Comparison of ENCODE assay signal across 23 cellular contexts in genomic region chr1:247336390-247336789, GRCh38. TPM values are rescaled to one million over a fixed set of nuclear protein-coding genes. Genes with fewer than 3 reads are reported as not detected.
DNase-seq lines count a peak whose midpoint lies in the region; ATAC-seq and TF ChIP-seq lines count a peak whose summit lies in the region.
"Had no signal": no experiment of that assay in that cellular context is flagged by ENCODE, and none has a peak within 500 bp of the region (broad histone marks: within the 10 kb centered on the region; RNA-seq: fewer than 3 reads in every experiment).

No MANE protein-coding gene starts in this region.

- no peak overlapping the region for H2AFZ ChIP-seq in OCI-LY7 (ENCODE audit: low read length)

- TF ChIP-seq CTCF in left ventricle myocardium inferior (IDR thresholded peaks at IDR 0.05; ENCODE audit: borderline replicate concordance) (no peak), dorsolateral prefrontal cortex (IDR thresholded peaks at IDR 0.05 in 54 of 56, conservative IDR thresholded peaks at IDR 0.05 in 2 of 56; ENCODE audit: low read depth in 1 of 56, partially characterized antibody in 56 of 56) (no peak), OCI-LY7 (conservative IDR thresholded peaks at IDR 0.05; ENCODE audit: low read length) (no peak)

- CTCF ChIA-PET in OCI-LY7 (lab: Charles Lee; ENCODE audit: unreplicated experiment): no interaction called here

- H3K9me3 ChIP-seq in left ventricle myocardium inferior (replicated peaks) (no peaks in the 10 kb centered on the region), OCI-LY7 (ENCODE audit: low read length) (no peaks in the 10 kb centered on the region)
- H3K9me3 ChIP-seq: colonic mucosa, tibial artery had no signal

- no peaks in the 10 kb centered on the region for H3K9me2 ChIP-seq in OCI-LY7 (ENCODE audit: insufficient read depth, low read length)

- no peaks in the 10 kb centered on the region for H3K36me3 ChIP-seq in left ventricle myocardium inferior
- H3K36me3 ChIP-seq in OCI-LY7 (ENCODE audit: insufficient read depth, low read length): no peaks in the 10 kb centered on the region
- H3K36me3 ChIP-seq: colonic mucosa had no signal

- H3K27ac ChIP-seq in left ventricle myocardium inferior (replicated peaks) (peak overlapping the region; percentile 8), dorsolateral prefrontal cortex (peak overlapping the region in 50 of 59 donors; percentile 1 to 91 (median 49)), OCI-LY7 (ENCODE audit: low read depth, low read length, poor library complexity, severe bottlenecking) (no peak overlapping the region)
- H3K27ac ChIP-seq: brain microvascular endothelial cell, colonic mucosa, tibial artery had no signal

- no peaks in the 10 kb centered on the region for H3K79me2 ChIP-seq in OCI-LY7 (ENCODE audit: insufficient read depth, low read depth, low read length)

- POLR2A ChIA-PET in OCI-LY7 (lab: Charles Lee): interaction anchor here (0.8 kb wide), 1 partner anchor 1746 kb away, joined by 4 read pairs; no protein-coding TSS in a partner anchor

- H3K4me1 ChIP-seq in left ventricle myocardium inferior: peaks cover 61% of the 10 kb centered on the region
- peaks cover 8% of the 10 kb centered on the region for H3K4me1 ChIP-seq in OCI-LY7 (ENCODE audit: insufficient read depth, low read length, poor library complexity, severe bottlenecking)

- H3K4me3 ChIP-seq in left ventricle myocardium inferior (no peak overlapping the region), dorsolateral prefrontal cortex (no peak overlapping the region), OCI-LY7 (ENCODE audit: low read depth, low read length, poor library complexity, severe bottlenecking) (no peak overlapping the region)
- H3K4me3 ChIP-seq: colonic mucosa, tibial artery had no signal

- H3K27me3 ChIP-seq in left ventricle myocardium inferior (ENCODE audit: low read depth) (no peaks in the 10 kb centered on the region), dorsolateral prefrontal cortex (no peaks in the 10 kb centered on the region)
- H3K27me3 ChIP-seq: brain microvascular endothelial cell, colonic mucosa, tibial artery had no signal

- no TSS peak for BruUV-seq in OCI-LY7 (replicated peaks; lab: Mats Ljungman, UMichigan)

- ATAC-seq in Right ventricle myocardium superior (ENCODE audit: poor library complexity): no peak
- ATAC-seq in HG02642 (IDR thresholded peaks at IDR 0.05; ENCODE audit: poor library complexity, unreplicated experiment): no peak
- ATAC-seq in GM21529 (IDR thresholded peaks at IDR 0.05; ENCODE audit: unreplicated experiment): no peak
- ATAC-seq: activated CD4-positive, CD25-positive, alpha-beta regulatory T cell treated with anti-CD3 and anti-CD28 coated beads, Interleukin-2, amount 50 U/mL, for 24 hours; activated naive CD8-positive, alpha-beta T cell treated with anti-CD3 and anti-CD28 coated beads, Interleukin-2, amount 50 U/mL, for 24 hours; Right ventricle myocardium inferior had no signal

- DNase-seq in left ventricle myocardium inferior (no peak), Right ventricle myocardium superior (no peak), NCI-H748 (lab: John Stamatoyannopoulos, UW; ENCODE audit: unreplicated experiment) (peak; percentile 92), dorsolateral prefrontal cortex (no peak), OCI-LY7 (ENCODE audit: low spot score) (no peak), HK-2 (ENCODE audit: unreplicated experiment) (no peak)
- DNase-seq: activated CD4-positive, alpha-beta memory T cell treated with anti-CD3 and anti-CD28 coated beads, Interleukin-2, amount 10 ng/mL, durations not matched to agents 7 days and 5 days; activated effector memory CD4-positive, alpha-beta T cell treated with anti-CD3 and anti-CD28 coated beads, Interleukin-2, amount 50 U/mL, for 16 hours; activated naive CD8-positive, alpha-beta T cell treated with anti-CD3 and anti-CD28 coated beads, Interleukin-2, amount 50 U/mL, for 24 hours; brain microvascular endothelial cell; colonic mucosa; HCEC 1CT; Kasumi-1; mammary epithelial cell; NCI-H526 treated with DMSO at 0.1 percent for 48 hours; OCI-M1; stimulated activated CD4-positive, alpha-beta T cell treated with anti-CD3 and anti-CD28 coated beads, Interleukin-4, amount 100 ng/mL, for 24 hours; stimulated activated naive CD4-positive, alpha-beta T cell treated with Interleukin-2 at 50 U/mL for 16 hours; tibial artery had no signal

- no peak overlapping the region for H3K4me2 ChIP-seq in OCI-LY7 (ENCODE audit: low read length)

- no peaks in the 10 kb centered on the region for H4K20me1 ChIP-seq in OCI-LY7 (ENCODE audit: insufficient read depth, low read length)

- intact Hi-C loops in left ventricle myocardium inferior (cut with micrococcal nuclease) (no loop called here), Right ventricle myocardium superior (cut with DNase I) (no loop called here), dorsolateral prefrontal cortex (cut with DNase I) (no loop called here), OCI-LY7 (cut with micrococcal nuclease; ENCODE audit: unreplicated experiment) (no loop called here)

RNA-seq across cellular contexts. Expression of gene ZNF496, which starts 4.7 kb away (rescaled TPM):
- total RNA-seq in left ventricle myocardium inferior (12.8 TPM), Right ventricle myocardium superior (12.2 TPM), dorsolateral prefrontal cortex (10 to 100 TPM; 18.3 to 43.2 (median 27.3) TPM), OCI-LY7 (2022) (21.7 and 26.9 TPM in 2 replicates)
- 29.2 and 36.4 TPM in 2 replicates for total RNA-seq in OCI-LY7 (2014; rRNA removed; shearing (Covaris generic))
